ENCODE assay signal across 23 cellular contexts in genomic region chr1:62834400-62834987, GRCh38.
"Had no signal": no experiment of that assay in that cellular context is flagged by ENCODE, and none has a peak within 500 bp of the region (broad histone marks: within the 10 kb centered on the region; RNA-seq: fewer than 3 reads in every experiment).

No MANE protein-coding gene starts in this region.

- H3K36me3 ChIP-seq: SJSA1 had no signal

- DNase-seq: Kasumi-1, MM.1S, NCI-H1092 treated with DMSO at 0.1 percent for 48 hours, NCI-H1436, NCI-H187, NCI-H2029, NCI-H2081 treated with DMSO at 0.1 percent for 48 hours, NCI-H2171, NCI-H226, NCI-H446, NCI-H510A, NCI-H524 treated with DMSO at 0.1 percent for 48 hours, NCI-H69, NCI-H774, Right ventricle myocardium superior, RPMI8226, SIG-M5 had no signal

- H3K27ac ChIP-seq: HL-60, KMS-11, SJSA1, SK-N-MC had no signal

- H3K4me2 ChIP-seq: KMS-11 had no signal

- H3K27me3 ChIP-seq: SJSA1 had no signal

- H3K9me3 ChIP-seq: SJSA1 had no signal

- H3K9ac ChIP-seq: KMS-11 had no signal

- FAIRE-seq: HTR-8/SVneo, RCC 7860 had no signal

- H3K4me3 ChIP-seq: SJSA1, SK-N-MC had no signal
